In genomic region chr6:71287038-71287437, GRCh38 we compare ENCODE assay signal across 10 cellular contexts. TPM values are rescaled to one million over a fixed set of nuclear protein-coding genes. Genes with fewer than 3 reads are reported as not detected.
DNase-seq lines count a peak whose midpoint lies in the region; ATAC-seq, FAIRE-seq and TF ChIP-seq lines count a peak whose summit lies in the region.
"Had no signal": no experiment of that assay in that cellular context is flagged by ENCODE, and none has a peak within 500 bp of the region (broad histone marks: within the 10 kb centered on the region; RNA-seq: fewer than 3 reads in every experiment).

No MANE protein-coding gene starts in this region.

- peak overlapping the region in 11 of 12 donors; percentile 16 to 98 (median 94) for H3K27ac ChIP-seq in heart left ventricle
- H3K27ac ChIP-seq: cardiac muscle cell had no signal

- DNase-seq in heart left ventricle (peak in 3 of 5 donors; percentile 25 to 39 (median 34)), Right ventricle myocardium inferior (ENCODE audit: missing footprints) (no peak), memory B cell (ENCODE audit: low spot score in 2 of 2) (no peak), GM12891 (ENCODE audit: insufficient read length, low spot score) (no peak)
- no peak for DNase-seq in activated T-helper 1 cell treated with anti-CD3 and anti-CD28 coated beads, Interleukin-12 subunit alpha, Interleukin-12 subunit beta, Interleukin-2, Interleukin-4 antibody, amounts not matched to agents 30 ng/mL and 10 ng/mL and 1 ng/mL, durations not matched to agents 14 hours and 24 hours and 36 hours (ENCODE audit: low spot score)

- peak overlapping the region; percentile 82 for H3K4me3 Mint-ChIP-seq in activated T-helper 1 cell treated with anti-CD3 and anti-CD28 coated beads, Interleukin-12 subunit alpha, Interleukin-12 subunit beta, Interleukin-2, Interleukin-4 antibody, amounts not matched to agents 30 ng/mL and 10 ng/mL and 1 ng/mL, durations not matched to agents 14 hours and 24 hours and 36 hours
- H3K4me3 Mint-ChIP-seq in memory B cell, result peak overlapping the region; percentile 81

- H3K27me3 ChIP-seq in heart left ventricle, result no peaks in the 10 kb centered on the region
- H3K27me3 ChIP-seq: cardiac muscle cell, tibial artery had no signal

- no peak for TF ChIP-seq CTCF in heart left ventricle (IDR thresholded peaks at IDR 0.05)

- H3K27ac Mint-ChIP-seq in activated T-helper 1 cell treated with anti-CD3 and anti-CD28 coated beads, Interleukin-12 subunit alpha, Interleukin-12 subunit beta, Interleukin-2, Interleukin-4 antibody, amounts not matched to agents 30 ng/mL and 10 ng/mL and 1 ng/mL, durations not matched to agents 14 hours and 24 hours and 36 hours, result no peak overlapping the region
- peak overlapping the region; percentile 82 for H3K27ac Mint-ChIP-seq in memory B cell

- no peak for TF ChIP-seq POLR2A in heart left ventricle (IDR thresholded peaks at IDR 0.05)
- TF ChIP-seq POLR2A in GM12891 (IDR thresholded peaks at IDR 0.05; ENCODE audit: low read depth, low read length), result no peak

- H3K9me3 Mint-ChIP-seq in activated T-helper 1 cell treated with anti-CD3 and anti-CD28 coated beads, Interleukin-12 subunit alpha, Interleukin-12 subunit beta, Interleukin-2, Interleukin-4 antibody, amounts not matched to agents 30 ng/mL and 10 ng/mL and 1 ng/mL, durations not matched to agents 14 hours and 24 hours and 36 hours, result no peaks in the 10 kb centered on the region
- H3K9me3 Mint-ChIP-seq in memory B cell, result no peaks in the 10 kb centered on the region

- peaks cover 8% of the 10 kb centered on the region for H3K36me3 Mint-ChIP-seq in activated T-helper 1 cell treated with anti-CD3 and anti-CD28 coated beads, Interleukin-12 subunit alpha, Interleukin-12 subunit beta, Interleukin-2, Interleukin-4 antibody, amounts not matched to agents 30 ng/mL and 10 ng/mL and 1 ng/mL, durations not matched to agents 14 hours and 24 hours and 36 hours (ENCODE audit: low read depth)
- H3K36me3 Mint-ChIP-seq in memory B cell, result peaks cover 11% of the 10 kb centered on the region

- WGBS in heart left ventricle, 4 donors, result 74 to 90% (median 79%) methylated on average over 7 of the region's 7 CpGs

- peaks cover 0 to 52% (median 24%) of the 10 kb centered on the region in 12 donors for H3K4me1 ChIP-seq in heart left ventricle

- H3K4me1 Mint-ChIP-seq in activated T-helper 1 cell treated with anti-CD3 and anti-CD28 coated beads, Interleukin-12 subunit alpha, Interleukin-12 subunit beta, Interleukin-2, Interleukin-4 antibody, amounts not matched to agents 30 ng/mL and 10 ng/mL and 1 ng/mL, durations not matched to agents 14 hours and 24 hours and 36 hours (ENCODE audit: low read depth), result peaks cover 37% of the 10 kb centered on the region
- H3K4me1 Mint-ChIP-seq in memory B cell, result peaks cover 37% of the 10 kb centered on the region

- no peaks in the 10 kb centered on the region for H3K36me3 ChIP-seq in heart left ventricle
- H3K36me3 ChIP-seq: cardiac muscle cell, tibial artery had no signal

- H3K9me3 ChIP-seq in heart left ventricle, result no peaks in the 10 kb centered on the region
- H3K9me3 ChIP-seq: tibial artery had no signal

- ATAC-seq in heart left ventricle (peak in 3 of 4 donors; percentile 10 to 54 (median 18)), Right ventricle myocardium inferior (no peak), memory B cell (ENCODE audit: low read depth) (no peak), HG02610 (IDR thresholded peaks at IDR 0.05; ENCODE audit: unreplicated experiment) (no peak), HG02870 (IDR thresholded peaks at IDR 0.05; ENCODE audit: unreplicated experiment) (no peak), HG02588 (IDR thresholded peaks at IDR 0.05; ENCODE audit: unreplicated experiment) (no peak)

- intact Hi-C loops in heart left ventricle (cut with DNase I), result loop anchor here in 7 of 10 donors (2.0 to 10.0 kb wide), 7 partner anchors 36 to 198 kb away; no protein-coding TSS in a partner anchor
- intact Hi-C loops in Right ventricle myocardium inferior (cut with DNase I), result loop anchor here (5.0 kb wide), 1 partner anchor 60 kb away; no protein-coding TSS in a partner anchor
- intact Hi-C loops in activated T-helper 1 cell treated with anti-CD3 and anti-CD28 coated beads, Interleukin-12 subunit alpha, Interleukin-12 subunit beta, Interleukin-2, Interleukin-4 antibody, amounts not matched to agents 30 ng/mL and 10 ng/mL and 1 ng/mL, durations not matched to agents 14 hours and 24 hours and 36 hours (cut with micrococcal nuclease), result loop anchor here (10.0 kb wide), 1 partner anchor 572 kb away; no protein-coding TSS in a partner anchor

- peaks cover 9% of the 10 kb centered on the region for H3K27me3 Mint-ChIP-seq in activated T-helper 1 cell treated with anti-CD3 and anti-CD28 coated beads, Interleukin-12 subunit alpha, Interleukin-12 subunit beta, Interleukin-2, Interleukin-4 antibody, amounts not matched to agents 30 ng/mL and 10 ng/mL and 1 ng/mL, durations not matched to agents 14 hours and 24 hours and 36 hours (ENCODE audit: insufficient read depth)
- H3K27me3 Mint-ChIP-seq in memory B cell, result no peaks in the 10 kb centered on the region

- no peak for FAIRE-seq in GM12891 (lab: Jason Lieb, UNC)

- H3K4me3 ChIP-seq in heart left ventricle, result peak overlapping the region in 2 of 12 donors; percentile 67 to 91
- H3K4me3 ChIP-seq: cardiac muscle cell had no signal

TF ChIP-seq in GM12891, 5 proteins besides CTCF, POLR2A, EP300 and RAD21:
- no peak for TF ChIP-seq POU2F2 (IDR thresholded peaks at IDR 0.05; ENCODE audit: low read depth, low read length)

RNA-seq across cellular contexts. Expression of gene OGFRL1, which starts 1.6 kb away (rescaled TPM):
- total RNA-seq in heart left ventricle, result 10 to 100 TPM in 4 of 9 donors, 1 to 10 TPM in 5; 6.5 to 18.5 (median 7.8) TPM
- polyA plus RNA-seq in heart left ventricle, result 1 to 10 TPM; 2.7 to 3.6 TPM
- total RNA-seq in Right ventricle myocardium inferior, result 9.1 TPM
- 4.2 and 4.8 TPM in 2 replicates for total RNA-seq in activated T-helper 1 cell treated with anti-CD3 and anti-CD28 coated beads, Interleukin-12 subunit alpha, Interleukin-12 subunit beta, Interleukin-2, Interleukin-4 antibody, amounts not matched to agents 30 ng/mL and 10 ng/mL and 1 ng/mL, durations not matched to agents 14 hours and 24 hours and 36 hours
- polyA plus RNA-seq in GM12891 (2012; ENCODE audit: low read depth, missing spikeins), result 0.19 TPM

Comparison
In these comparisons a context has a peak if more than half of its experiments do, and no peak if none do; other contexts are left out.
1. ATAC-seq: peak in heart left ventricle (3 of 4); none in Right ventricle myocardium inferior (single experiment), memory B cell (single experiment), HG02610 (single experiment), HG02870 (single experiment) and HG02588 (single experiment).
2. DNase-seq: peak in heart left ventricle (3 of 5); none in Right ventricle myocardium inferior (single experiment), activated T-helper 1 cell treated with anti-CD3 and anti-CD28 coated beads, Interleukin-12 subunit alpha, Interleukin-12 subunit beta, Interleukin-2, Interleukin-4 antibody, amounts not matched to agents 30 ng/mL and 10 ng/mL and 1 ng/mL, durations not matched to agents 14 hours and 24 hours and 36 hours (single experiment), memory B cell (0 of 2) and GM12891 (single experiment).